Comparison of ENCODE assay signal across 17 cellular contexts in the genomic region with DNA sequence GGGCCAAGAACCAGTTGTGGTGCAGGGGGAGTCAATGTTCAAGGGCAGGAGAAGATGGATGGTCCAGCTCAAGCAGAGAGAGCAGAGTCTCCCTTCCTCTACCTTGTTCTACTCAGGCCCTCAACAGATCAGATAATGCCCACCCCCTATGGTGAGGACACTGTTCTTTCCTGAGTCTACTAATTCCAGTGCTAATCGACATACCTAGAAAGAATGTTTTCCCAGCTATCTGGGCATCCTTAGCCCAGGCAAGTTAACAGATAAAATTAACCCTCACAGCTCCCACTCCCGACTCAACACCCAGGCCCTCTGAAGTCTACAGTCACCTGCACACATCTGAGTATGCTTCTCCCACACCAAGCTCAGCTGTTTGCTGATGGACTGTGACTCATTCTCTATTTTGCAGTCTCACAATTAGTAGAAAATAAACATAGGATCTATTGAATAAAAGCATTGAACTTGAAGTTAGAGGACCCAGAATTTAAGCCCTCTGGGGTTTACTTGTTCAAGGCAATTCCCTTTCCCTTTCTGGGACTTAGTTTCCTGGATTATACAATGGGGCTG. TPM values are rescaled to one million over a fixed set of nuclear protein-coding genes. Genes with fewer than 3 reads are reported as not detected.
DNase-seq lines count a peak whose midpoint lies in the region; ATAC-seq and TF ChIP-seq lines count a peak whose summit lies in the region.
"Had no signal": no experiment of that assay in that cellular context is flagged by ENCODE, and none has a peak within 500 bp of the region (broad histone marks: within the 10 kb centered on the region; RNA-seq: fewer than 3 reads in every experiment).

No MANE protein-coding gene starts in this region.

- peak; percentile 29 for DNase-seq in EL
- DNase-seq in HT1080 (ENCODE audit: low read depth) = peak; percentile 55
- DNase-seq in dermis blood vessel endothelial cell = peak; percentile 19
- DNase-seq in natural killer cell = no peak
- DNase-seq in osteocyte (ENCODE audit: extremely low spot score, unreplicated experiment) = no peak
- DNase-seq in MV-4-11 (lab: John Stamatoyannopoulos, UW) = no peak
- no peak for DNase-seq in H4 (ENCODE audit: low spot score)
- no peak for DNase-seq in left ventricle myocardium superior
- DNase-seq: ACHN; CD4-positive, alpha-beta memory T cell; H9; NCI-H1092; NCI-H2107; NCI-H345; NCI-H526 treated with DMSO at 0.1 percent for 48 hours; OCI-M1 had no signal

- H3K4me1 Mint-ChIP-seq in natural killer cell (peaks cover 85 to 97% of the 10 kb centered on the region in 2 donors), osteocyte (ENCODE audit: unreplicated experiment) (peaks cover 23% of the 10 kb centered on the region)

- H3K27ac Mint-ChIP-seq in natural killer cell (peak overlapping the region; percentile 89 to 97), osteocyte (ENCODE audit: unreplicated experiment) (no peak overlapping the region)
- H3K27ac Mint-ChIP-seq: H9 had no signal

- ATAC-seq in natural killer cell = no peak
- ATAC-seq in left ventricle myocardium superior = no peak
- ATAC-seq: K562 had no signal

- H3K4me3 Mint-ChIP-seq in natural killer cell (peak overlapping the region; percentile 88), osteocyte (ENCODE audit: unreplicated experiment) (no peak overlapping the region)
- H3K4me3 Mint-ChIP-seq: CD4-positive, alpha-beta memory T cell; H9 had no signal

- H3K27me3 Mint-ChIP-seq in natural killer cell (ENCODE audit: low read depth in 2 of 2) (no peaks in the 10 kb centered on the region), osteocyte (ENCODE audit: unreplicated experiment) (no peaks in the 10 kb centered on the region)

- H3K36me3 Mint-ChIP-seq in natural killer cell (no peaks in the 10 kb centered on the region), osteocyte (ENCODE audit: unreplicated experiment) (peaks cover 3% of the 10 kb centered on the region)

- intact Hi-C loops in natural killer cell (cut with micrococcal nuclease) = no loop called here
- intact Hi-C loops in left ventricle myocardium superior (cut with micrococcal nuclease) = no loop called here

- TF ChIP-seq CTCF in natural killer cell (IDR thresholded peaks at IDR 0.05) (no peak), osteocyte (IDR thresholded peaks at IDR 0.05) (no peak)

- H3K9me3 Mint-ChIP-seq in natural killer cell = no peaks in the 10 kb centered on the region
- no peaks in the 10 kb centered on the region for H3K9me3 Mint-ChIP-seq in osteocyte (ENCODE audit: unreplicated experiment)

RNA-seq across cellular contexts. Expression of gene COL13A1, which starts 17.1 kb away (rescaled TPM):
- 105 and 114 TPM in 2 replicates for total RNA-seq in HT1080 (2014; rRNA removed; shearing (Covaris generic))
- 160 and 191 TPM in 2 replicates for polyA plus RNA-seq in HT1080 (2015; cell fraction: cytosol; rRNA removed)
- polyA plus RNA-seq in HT1080 (2015; cell fraction: nucleus; rRNA removed) = 525 and 611 TPM in 2 replicates
- 5.3 and 6.6 TPM in 2 replicates for total RNA-seq in dermis blood vessel endothelial cell
- total RNA-seq in natural killer cell = 10 to 100 TPM in 2 of 3 donors, 1 to 10 TPM in 1; 5.2 to 22.0 (median 10.3) TPM
- 29.2 and 29.9 TPM in 2 replicates for total RNA-seq in osteocyte
- 0.50 and 0.53 TPM in 2 replicates for total RNA-seq in H4 (2014; rRNA removed; shearing (Covaris generic))
- total RNA-seq in left ventricle myocardium superior = 1.0 TPM
- total RNA-seq: CD4-positive, alpha-beta memory T cell; K562 had no signal
- polyA plus RNA-seq: CD4-positive, alpha-beta memory T cell; K562 had no signal

Comparison
In these comparisons a context has a peak if more than half of its experiments do, and no peak if none do; other contexts are left out.
1. DNase-seq: peak in EL (single experiment), HT1080 (single experiment) and dermis blood vessel endothelial cell (single experiment); none in natural killer cell (single experiment), osteocyte (single experiment), MV-4-11 (single experiment), H4 (single experiment) and left ventricle myocardium superior (single experiment).